8 cellular contexts compared by ENCODE assay signal in genomic region chr9:34522091-34522887, GRCh38. TPM values are rescaled to one million over a fixed set of nuclear protein-coding genes. Genes with fewer than 3 reads are reported as not detected.
DNase-seq lines count a peak whose midpoint lies in the region; ATAC-seq and TF ChIP-seq lines count a peak whose summit lies in the region.

No MANE protein-coding gene starts in this region.

- H3K27ac ChIP-seq in endodermal cell (ENCODE audit: low read depth, low read length) = no peak overlapping the region

- ATAC-seq in GM18907 (IDR thresholded peaks at IDR 0.05; ENCODE audit: unreplicated experiment) (peak; percentile 6), omental fat pad (ENCODE audit: low FRiP score) (peak; percentile 26), HG02759 (IDR thresholded peaks at IDR 0.05; ENCODE audit: unreplicated experiment) (no peak), GM18909 (IDR thresholded peaks at IDR 0.05; ENCODE audit: poor library complexity, unreplicated experiment) (no peak)

- H3K36me3 Mint-ChIP-seq in endodermal cell (ENCODE audit: low read depth) = no peaks in the 10 kb centered on the region

- H3K27ac Mint-ChIP-seq in endodermal cell = peak overlapping the region; percentile 19

- WGBS in endodermal cell (ENCODE audit: insufficient coverage in 1 of 2, insufficient read length in 1 of 2), 2 experiments = 19 to 43% methylated on average over 4 to 31 of the region's 31 CpGs

- H3K4me1 ChIP-seq in NT2/D1 (ENCODE audit: insufficient read depth, insufficient read length) (peaks cover 6% of the 10 kb centered on the region), endodermal cell (ENCODE audit: control insufficient read depth, insufficient read depth, low read length) (no peaks in the 10 kb centered on the region)

- H3K9me3 ChIP-seq in NT2/D1 (ENCODE audit: insufficient read depth, low read length) = no peaks in the 10 kb centered on the region
- no peaks in the 10 kb centered on the region for H3K9me3 ChIP-seq in endodermal cell (ENCODE audit: control insufficient read depth, low read length)

- H3K27me3 ChIP-seq in NT2/D1 (ENCODE audit: insufficient read depth, insufficient read length) (peaks cover 31% of the 10 kb centered on the region), endodermal cell (ENCODE audit: control insufficient read depth, insufficient read depth, low read length, poor library complexity, severe bottlenecking) (peaks cover 52% of the 10 kb centered on the region)

- no peaks in the 10 kb centered on the region for H3K9me3 Mint-ChIP-seq in endodermal cell

- H3K9ac ChIP-seq in NT2/D1 (ENCODE audit: insufficient read length, low read depth) (peak overlapping the region; percentile 83), endodermal cell (ENCODE audit: extremely low read depth, low read length, poor library complexity, severe bottlenecking) (no peak overlapping the region)

- H3K27me3 Mint-ChIP-seq in endodermal cell (ENCODE audit: insufficient read depth) = peaks cover 38% of the 10 kb centered on the region

- H3K4me1 Mint-ChIP-seq in endodermal cell = peaks cover 6% of the 10 kb centered on the region

- peak overlapping the region; percentile 69 for H3K4me3 Mint-ChIP-seq in endodermal cell

- no peaks in the 10 kb centered on the region for H3K36me3 ChIP-seq in NT2/D1 (ENCODE audit: insufficient read depth, insufficient read length, low read length)
- no peaks in the 10 kb centered on the region for H3K36me3 ChIP-seq in endodermal cell (ENCODE audit: control insufficient read depth, insufficient read depth, low read length)

- DNase-seq in NT2/D1 (ENCODE audit: low read depth, low spot score) = no peak
- no peak for DNase-seq in endodermal cell
- no peak for DNase-seq in omental fat pad (ENCODE audit: low spot score)
- DNase-seq in stimulated activated CD4-positive, alpha-beta T cell treated with anti-CD3 and anti-CD28 coated beads, Interleukin-4, amount 100 ng/mL, for 4 hours = no peak
- no peak for DNase-seq in NCI-H1436 (lab: John Stamatoyannopoulos, UW)

- TF ChIP-seq CTCF in endodermal cell (conservative IDR thresholded peaks at IDR 0.05) (no peak), omental fat pad (IDR thresholded peaks at IDR 0.05) (no peak)

- H3K4me3 ChIP-seq in NT2/D1 (ENCODE audit: insufficient read length, low read depth) = peak overlapping the region; percentile 42
- H3K4me3 ChIP-seq in endodermal cell (ENCODE audit: low read length) = peak overlapping the region; percentile 80

RNA-seq across cellular contexts. Expression of gene ENHO, which starts 0.5 kb away (rescaled TPM):
- total RNA-seq in endodermal cell = 10 to 100 TPM in 1 of 2 donors, 1 to 10 TPM in 1; 7.1 to 14.5 TPM
- 19.4 TPM for polyA plus RNA-seq in endodermal cell (2013, experiment 1 of 2)
- polyA plus RNA-seq in endodermal cell (2013, experiment 2 of 2) = 17.3 TPM
- not detected for total RNA-seq in omental fat pad

Comparison
In these comparisons a context has a peak if more than half of its experiments do, and no peak if none do; other contexts are left out.
1. ATAC-seq: peak in GM18907 (single experiment) and omental fat pad (single experiment); none in HG02759 (single experiment) and GM18909 (single experiment).
2. RNA of gene ENHO, which starts 0.5 kb away (total RNA-seq): 7.1 to 14.5 TPM in endodermal cell; not detected in omental fat pad; every median in the first group is over 4 times any median in the second.